ENCODE assay signal across 1 cellular context in genomic region chr18:75172299-75173124, GRCh38.
TF ChIP-seq lines count a peak whose summit lies in the region.

No MANE protein-coding gene starts in this region.

TF ChIP-seq in IMR-90, 13 proteins besides CTCF, POLR2A, EP300 and RAD21 (continued from another document):
- TF ChIP-seq ELK1 (IDR thresholded peaks at IDR 0.05; ENCODE audit: borderline replicate concordance, low read depth, low read length) = no peak
- no peak for TF ChIP-seq RCOR1 (IDR thresholded peaks at IDR 0.05; ENCODE audit: insufficient replicate concordance, low read length)
- TF ChIP-seq BHLHE40 (IDR thresholded peaks at IDR 0.05; ENCODE audit: low read depth, low read length) = no peak
- no peak for TF ChIP-seq CEBPB (IDR thresholded peaks at IDR 0.05; ENCODE audit: low read depth, low read length)
- TF ChIP-seq NFE2L2 (IDR thresholded peaks at IDR 0.05; ENCODE audit: low read depth, low read length) = no peak
- TF ChIP-seq USF2 (IDR thresholded peaks at IDR 0.05; ENCODE audit: low read depth, low read length) = no peak
- TF ChIP-seq SMC3 (IDR thresholded peaks at IDR 0.05; ENCODE audit: low read depth, low read length) = no peak
- no peak for TF ChIP-seq MAZ (IDR thresholded peaks at IDR 0.05; ENCODE audit: borderline replicate concordance, low read depth, low read length)
